1 cellular context compared by ENCODE assay signal in genomic region chr22:20080445-20080775, GRCh38.
TF ChIP-seq lines count a peak whose summit lies in the region.

No MANE protein-coding gene starts in this region.

TF ChIP-seq in HepG2, 621 proteins besides CTCF, POLR2A, EP300 and RAD21 (continued from another document and continues in another):
- no peak for TF ChIP-seq KIAA2018 (CRISPR knock-in tag; IDR thresholded peaks at IDR 0.05; ENCODE audit: borderline replicate concordance)
- no peak for TF ChIP-seq ZNF20 (CRISPR knock-in tag; IDR thresholded peaks at IDR 0.05)
- peak; percentile 89 for TF ChIP-seq YY1 (IDR thresholded peaks at IDR 0.05; ENCODE audit: insufficient read depth, insufficient replicate concordance, low read depth, low read length)
- 0 out of 2 replicates have a peak, but pooled peaks have one; percentile 9 for TF ChIP-seq KLF6 (CRISPR knock-in tag; IDR thresholded peaks at IDR 0.05)
- TF ChIP-seq ZFP36L1 (CRISPR knock-in tag; IDR thresholded peaks at IDR 0.05), result no peak
- TF ChIP-seq ZNF713 (CRISPR knock-in tag; IDR thresholded peaks at IDR 0.05), result no peak
- TF ChIP-seq ZEB1 (IDR thresholded peaks at IDR 0.05; ENCODE audit: insufficient replicate concordance, low read depth), result no peak
- no peak for TF ChIP-seq SRSF9 (IDR thresholded peaks at IDR 0.05; ENCODE audit: borderline replicate concordance, insufficient read depth, low read depth, low read length, poor library complexity, severe bottlenecking)
- no peak for TF ChIP-seq BORCS8-MEF2B (CRISPR knock-in tag; IDR thresholded peaks at IDR 0.05)
- no peak for TF ChIP-seq ZBTB7A (CRISPR knock-in tag; IDR thresholded peaks at IDR 0.05)
- no peak for TF ChIP-seq BCLAF1 (IDR thresholded peaks at IDR 0.05)
- no peak for TF ChIP-seq IKZF5 (CRISPR knock-in tag; IDR thresholded peaks at IDR 0.05)
- no peak for TF ChIP-seq HMGXB4 (CRISPR knock-in tag; IDR thresholded peaks at IDR 0.05; ENCODE audit: borderline replicate concordance in 1 of 2, low read depth in 1 of 2)
- no peak for TF ChIP-seq THRA (CRISPR knock-in tag; IDR thresholded peaks at IDR 0.05; ENCODE audit: borderline replicate concordance)
- no peak for TF ChIP-seq ASH2L (IDR thresholded peaks at IDR 0.05; ENCODE audit: insufficient read length, low read depth, low read length)
- no peak for TF ChIP-seq ZNF512 (CRISPR knock-in tag; IDR thresholded peaks at IDR 0.05)
- TF ChIP-seq ZNF777 (CRISPR knock-in tag; IDR thresholded peaks at IDR 0.05), result no peak
- no peak for TF ChIP-seq FOXA1 (IDR thresholded peaks at IDR 0.05)
- TF ChIP-seq FOXA1 (CRISPR knock-in tag; IDR thresholded peaks at IDR 0.05), result no peak
- no peak for TF ChIP-seq THAP11 (CRISPR knock-in tag; IDR thresholded peaks at IDR 0.05)
- TF ChIP-seq ZNF382 (CRISPR knock-in tag; IDR thresholded peaks at IDR 0.05; ENCODE audit: borderline replicate concordance), result no peak
- no peak for TF ChIP-seq BRD4 (CRISPR knock-in tag; IDR thresholded peaks at IDR 0.05)
- TF ChIP-seq CBFB (CRISPR knock-in tag; IDR thresholded peaks at IDR 0.05), result no peak
- no peak for TF ChIP-seq ZNF891 (CRISPR knock-in tag; IDR thresholded peaks at IDR 0.05)
- no peak for TF ChIP-seq RELA (CRISPR knock-in tag; IDR thresholded peaks at IDR 0.05)
- no peak for TF ChIP-seq MXD3 (CRISPR knock-in tag; IDR thresholded peaks at IDR 0.05)
- TF ChIP-seq SIN3B (IDR thresholded peaks at IDR 0.05; ENCODE audit: low read length), result no peak
- TF ChIP-seq GPN1 (CRISPR knock-in tag; IDR thresholded peaks at IDR 0.05; ENCODE audit: borderline replicate concordance), result no peak
- TF ChIP-seq MYC (CRISPR knock-in tag; IDR thresholded peaks at IDR 0.05; ENCODE audit: borderline replicate concordance), result peak; percentile 10; the same call in 1 of the 2 replicates
- no peak for TF ChIP-seq ZNF318 (CRISPR knock-in tag; IDR thresholded peaks at IDR 0.05)
- no peak for TF ChIP-seq ZNF468 (CRISPR knock-in tag; IDR thresholded peaks at IDR 0.05)
